In the genomic region with DNA sequence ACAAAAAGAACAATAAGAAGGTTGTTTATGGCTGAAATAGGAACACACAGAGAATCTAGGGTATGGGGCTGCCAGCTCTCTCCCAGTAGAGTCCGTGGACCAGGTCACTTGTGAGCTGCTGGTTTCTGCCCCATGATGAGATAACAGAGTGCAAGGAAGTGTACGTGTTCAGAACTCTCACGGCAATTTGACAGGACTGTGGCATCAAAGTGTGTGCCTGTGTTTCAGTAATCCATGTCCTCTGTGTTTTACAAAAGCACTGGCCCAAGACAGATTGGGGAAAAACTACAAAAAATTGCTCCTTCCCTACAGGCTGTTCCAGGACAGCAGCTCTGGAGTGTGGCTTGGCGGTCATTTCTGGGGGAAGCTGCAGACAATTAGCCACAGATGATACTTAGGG, we compare ENCODE assay signal across 16 cellular contexts.
DNase-seq lines count a peak whose midpoint lies in the region; ATAC-seq and TF ChIP-seq lines count a peak whose summit lies in the region.
"Had no signal": no experiment of that assay in that cellular context is flagged by ENCODE, and none has a peak within 500 bp of the region (broad histone marks: within the 10 kb centered on the region; RNA-seq: fewer than 3 reads in every experiment).

No MANE protein-coding gene starts in this region.

- no peaks in the 10 kb centered on the region for H3K27me3 Mint-ChIP-seq in CD8-positive, alpha-beta T cell (ENCODE audit: low read depth)
- H3K27me3 Mint-ChIP-seq in T-cell (no peaks in the 10 kb centered on the region), glutamatergic neuron (ENCODE audit: unreplicated experiment) (peaks cover 3% of the 10 kb centered on the region)
- no peaks in the 10 kb centered on the region for H3K27me3 Mint-ChIP-seq in effector memory CD8-positive, alpha-beta T cell
- H3K27me3 Mint-ChIP-seq: progenitor cell of endocrine pancreas had no signal

- peaks cover under 1% of the 10 kb centered on the region for H3K9me3 Mint-ChIP-seq in CD8-positive, alpha-beta T cell
- H3K9me3 Mint-ChIP-seq in T-cell = peaks cover 0 to 4% (median 3%) of the 10 kb centered on the region in 3 donors
- H3K9me3 Mint-ChIP-seq in effector memory CD8-positive, alpha-beta T cell = peaks cover 0 to 5% of the 10 kb centered on the region in 2 donors
- no peaks in the 10 kb centered on the region for H3K9me3 Mint-ChIP-seq in glutamatergic neuron (ENCODE audit: unreplicated experiment)

- peak overlapping the region; percentile 59 for H3K4me3 Mint-ChIP-seq in CD8-positive, alpha-beta T cell
- H3K4me3 Mint-ChIP-seq in T-cell (peak overlapping the region in 1 of 3 donors; percentile 69), glutamatergic neuron (ENCODE audit: unreplicated experiment) (no peak overlapping the region)
- H3K4me3 Mint-ChIP-seq in effector memory CD8-positive, alpha-beta T cell = peak overlapping the region; percentile 65 to 68
- H3K4me3 Mint-ChIP-seq: WTC11 had no signal

- no peaks in the 10 kb centered on the region for H3K36me3 ChIP-seq in CD8-positive, alpha-beta T cell (ENCODE audit: insufficient read depth, low read length)
- no peaks in the 10 kb centered on the region for H3K36me3 ChIP-seq in BE2C
- H3K36me3 ChIP-seq: upper lobe of right lung had no signal

- no peak overlapping the region for H3K27ac ChIP-seq in CD8-positive, alpha-beta T cell (ENCODE audit: low read depth, low read length)
- peak overlapping the region in 15 of 21 experiments; percentile 3 to 81 (median 69) for H3K27ac ChIP-seq in skin epidermis
- H3K27ac ChIP-seq: body of pancreas, SK-N-MC, upper lobe of right lung had no signal

- H3K36me3 Mint-ChIP-seq in CD8-positive, alpha-beta T cell = no peaks in the 10 kb centered on the region
- peaks cover 4% of the 10 kb centered on the region for H3K36me3 Mint-ChIP-seq in T-cell
- no peaks in the 10 kb centered on the region for H3K36me3 Mint-ChIP-seq in effector memory CD8-positive, alpha-beta T cell (ENCODE audit: insufficient read depth)
- H3K36me3 Mint-ChIP-seq in glutamatergic neuron (ENCODE audit: unreplicated experiment) = no peaks in the 10 kb centered on the region
- H3K36me3 Mint-ChIP-seq: WTC11 had no signal

- no peaks in the 10 kb centered on the region for H3K27me3 ChIP-seq in CD8-positive, alpha-beta T cell (ENCODE audit: insufficient read depth, low read length)
- no peaks in the 10 kb centered on the region for H3K27me3 ChIP-seq in BE2C
- H3K27me3 ChIP-seq: body of pancreas, upper lobe of right lung had no signal

- H3K27ac Mint-ChIP-seq in CD8-positive, alpha-beta T cell = no peak overlapping the region
- H3K27ac Mint-ChIP-seq in T-cell (peak overlapping the region; percentile 44 to 72), glutamatergic neuron (ENCODE audit: unreplicated experiment) (no peak overlapping the region)
- peak overlapping the region; percentile 82 to 87 for H3K27ac Mint-ChIP-seq in effector memory CD8-positive, alpha-beta T cell
- H3K27ac Mint-ChIP-seq: progenitor cell of endocrine pancreas, WTC11 had no signal

- intact Hi-C loops in CD8-positive, alpha-beta T cell (cut with DNase I, micrococcal nuclease) = no loop called here

- peak in 1 of 7 experiments; percentile 6 for DNase-seq in CD8-positive, alpha-beta T cell
- DNase-seq in T-cell (no peak), glutamatergic neuron (no peak), DMS53 (lab: John Stamatoyannopoulos, UW) (no peak), BE2C (no peak)
- no peak for DNase-seq in effector memory CD8-positive, alpha-beta T cell
- DNase-seq: activated effector memory CD4-positive, alpha-beta T cell treated with anti-CD3 and anti-CD28 coated beads, Interleukin-2, amount 50 U/mL, for 16 hours; effector CD8-positive, alpha-beta T cell; NCI-H226; upper lobe of right lung had no signal

- peaks cover 33% of the 10 kb centered on the region for H3K4me1 Mint-ChIP-seq in CD8-positive, alpha-beta T cell (ENCODE audit: low read depth)
- H3K4me1 Mint-ChIP-seq in T-cell = peaks cover 30 to 33% (median 32%) of the 10 kb centered on the region in 3 donors
- peaks cover 28 to 34% of the 10 kb centered on the region in 2 donors for H3K4me1 Mint-ChIP-seq in effector memory CD8-positive, alpha-beta T cell (ENCODE audit: low read depth in 2 of 2)
- H3K4me1 Mint-ChIP-seq in glutamatergic neuron (ENCODE audit: low read depth, unreplicated experiment) = no peaks in the 10 kb centered on the region
- H3K4me1 Mint-ChIP-seq: WTC11 had no signal

- TF ChIP-seq CTCF in CD8-positive, alpha-beta T cell (IDR thresholded peaks at IDR 0.05) = no peak
- TF ChIP-seq CTCF in glutamatergic neuron (IDR thresholded peaks at IDR 0.05; ENCODE audit: partially characterized antibody, unreplicated experiment) (no peak), BE2C (IDR thresholded peaks at IDR 0.05; ENCODE audit: low read depth, low read length) (no peak)

- no peak for ATAC-seq in CD8-positive, alpha-beta T cell
- no peak for ATAC-seq in T-cell (replicated peaks in 1 of 4)
- no peak for ATAC-seq in effector memory CD8-positive, alpha-beta T cell (replicated peaks)
- no peak for ATAC-seq in GM18907 (IDR thresholded peaks at IDR 0.05; ENCODE audit: unreplicated experiment)
- ATAC-seq: body of pancreas, WTC11 had no signal

- peaks cover 31% of the 10 kb centered on the region for H3K4me1 ChIP-seq in CD8-positive, alpha-beta T cell (ENCODE audit: insufficient read depth, low read length)
- no peaks in the 10 kb centered on the region for H3K4me1 ChIP-seq in BE2C
- H3K4me1 ChIP-seq: body of pancreas, upper lobe of right lung had no signal

- CTCF ChIA-PET in CD8-positive, alpha-beta T cell (lab: Charles Lee) = interaction anchor here (1.0 to 1.1 kb wide), 2 partner anchors 12 to 24 kb away, joined by 3 read pairs; no protein-coding TSS in a partner anchor
- CTCF ChIA-PET in T-cell (lab: Charles Lee) = no interaction called here

- no peaks in the 10 kb centered on the region for H3K9me3 ChIP-seq in CD8-positive, alpha-beta T cell (ENCODE audit: low read length)
- no peaks in the 10 kb centered on the region for H3K9me3 ChIP-seq in BE2C
- H3K9me3 ChIP-seq: body of pancreas, upper lobe of right lung had no signal

- H3K4me3 ChIP-seq in CD8-positive, alpha-beta T cell (ENCODE audit: low read depth, low read length) = no peak overlapping the region
- H3K4me3 ChIP-seq in skin epidermis (no peak overlapping the region), BE2C (ENCODE audit: low read depth, low read length) (no peak overlapping the region)
- H3K4me3 ChIP-seq: body of pancreas, SK-N-MC, upper lobe of right lung had no signal

- POLR2A ChIA-PET in CD8-positive, alpha-beta T cell (lab: Charles Lee) = interaction anchor here (1.0 to 1.1 kb wide), 2 partner anchors 16 to 26 kb away, joined by 3 read pairs; no protein-coding TSS in a partner anchor
- POLR2A ChIA-PET in T-cell (lab: Charles Lee) = no interaction called here

Comparison
In these comparisons a context has a peak if more than half of its experiments do, and no peak if none do; other contexts are left out.
1. H3K27ac Mint-ChIP-seq: peak in T-cell (2 of 2) and effector memory CD8-positive, alpha-beta T cell (2 of 2); none in CD8-positive, alpha-beta T cell (single experiment) and glutamatergic neuron (single experiment).